In genomic region chr17:39951924-39952664, GRCh38 we compare ENCODE assay signal across 9 cellular contexts. TPM values are rescaled to one million over a fixed set of nuclear protein-coding genes. Genes with fewer than 3 reads are reported as not detected.
DNase-seq lines count a peak whose midpoint lies in the region; ATAC-seq and TF ChIP-seq lines count a peak whose summit lies in the region.
"Had no signal": no experiment of that assay in that cellular context is flagged by ENCODE, and none has a peak within 500 bp of the region (broad histone marks: within the 10 kb centered on the region; RNA-seq: fewer than 3 reads in every experiment).

No MANE protein-coding gene starts in this region.

- H3K27me3 ChIP-seq in SK-N-SH (ENCODE audit: insufficient read depth) (no peaks in the 10 kb centered on the region), iPS-20b (ENCODE audit: insufficient read depth, low read length) (peaks cover 10% of the 10 kb centered on the region; the same call in 1 of the 2 replicates), suprapubic skin (no peaks in the 10 kb centered on the region)

- whole genome bisulfite sequencing in SK-N-SH (ENCODE audit: low lambda C conversion rate) = 79% methylated on average over 18 of the region's 21 CpGs
- WGBS in suprapubic skin = 63% methylated on average over 8 of the region's 21 CpGs

- no peaks in the 10 kb centered on the region for H3K36me3 Mint-ChIP-seq in activated CD8-positive, alpha-beta T cell treated with anti-CD3 and anti-CD28 coated beads, Interleukin-2, amount 10 ng/mL, durations not matched to agents 7 days and 5 days (ENCODE audit: low read depth)

- peak overlapping the region; percentile 34; the same call in 1 of the 2 replicates for H3K9ac ChIP-seq in SK-N-SH
- H3K9ac ChIP-seq in iPS-20b (ENCODE audit: low read depth, low read length) = peak overlapping the region; percentile 29; the same call in 1 of the 2 replicates

- TF ChIP-seq RAD21 in SK-N-SH (IDR thresholded peaks at IDR 0.05; ENCODE audit: low read length) = no peak

- DNase-seq in SK-N-SH (no peak), suprapubic skin (ENCODE audit: low spot score in 2 of 2) (no peak), NCI-H1417 treated with DMSO at 0.1 percent for 48 hours (lab: John Stamatoyannopoulos, UW) (no peak), 8988T (no peak), NCI-H1694 (lab: John Stamatoyannopoulos, UW) (no peak)
- DNase-seq in activated CD8-positive, alpha-beta T cell treated with anti-CD3 and anti-CD28 coated beads, Interleukin-2, amount 10 ng/mL, durations not matched to agents 7 days and 5 days = no peak

- H3K4me1 Mint-ChIP-seq in activated CD8-positive, alpha-beta T cell treated with anti-CD3 and anti-CD28 coated beads, Interleukin-2, amount 10 ng/mL, durations not matched to agents 7 days and 5 days (ENCODE audit: low read depth) = peaks cover 36% of the 10 kb centered on the region

- peak overlapping the region; percentile 61 for H3K4me3 Mint-ChIP-seq in activated CD8-positive, alpha-beta T cell treated with anti-CD3 and anti-CD28 coated beads, Interleukin-2, amount 10 ng/mL, durations not matched to agents 7 days and 5 days

- H3K4me2 ChIP-seq in SK-N-SH = peak overlapping the region; percentile 66

- no peaks in the 10 kb centered on the region for H4K20me1 ChIP-seq in SK-N-SH (ENCODE audit: insufficient read depth)

- TF ChIP-seq POLR2A in suprapubic skin (IDR thresholded peaks at IDR 0.05) = no peak

- H3K9me3 Mint-ChIP-seq in activated CD8-positive, alpha-beta T cell treated with anti-CD3 and anti-CD28 coated beads, Interleukin-2, amount 10 ng/mL, durations not matched to agents 7 days and 5 days (ENCODE audit: insufficient read depth) = no peaks in the 10 kb centered on the region

- H3K4me3 ChIP-seq in SK-N-SH (ENCODE audit: low read depth in 2 of 2, low read length in 1 of 2) (peak overlapping the region; percentile 37 to 50), iPS-20b (ENCODE audit: low read length) (peak overlapping the region; percentile 65), suprapubic skin (peak overlapping the region; percentile 49)

- H3K27ac ChIP-seq in SK-N-SH (ENCODE audit: low read depth in 2 of 2, low read length in 1 of 2) (peak overlapping the region in 1 of 2 experiments; percentile 17; a peak in 1 of 4 replicates), iPS-20b (ENCODE audit: low read length) (no peak overlapping the region), suprapubic skin (no peak overlapping the region)

- ATAC-seq in SK-N-SH treated with all-trans-retinoic acid at 6 μM for 48 hours = no peak; the same call in 2 of the 3 replicates
- ATAC-seq in activated CD8-positive, alpha-beta T cell treated with anti-CD3 and anti-CD28 coated beads, Interleukin-2, amount 10 ng/mL, durations not matched to agents 7 days and 5 days = no peak

- TF ChIP-seq EP300 in SK-N-SH (IDR thresholded peaks at IDR 0.05; ENCODE audit: borderline replicate concordance in 1 of 2, low read depth in 1 of 2, low read length in 1 of 2) (no peak), suprapubic skin (IDR thresholded peaks at IDR 0.05) (no peak)

- H3K9me2 ChIP-seq in SK-N-SH = no peaks in the 10 kb centered on the region

- H3K4me1 ChIP-seq in SK-N-SH (ENCODE audit: control insufficient read depth in 1 of 2, insufficient read depth in 2 of 2, low read depth in 1 of 2, low read length in 1 of 2) (peaks cover 0 to 11% of the 10 kb centered on the region in 2 experiments; a peak in 1 of 4 replicates), iPS-20b (ENCODE audit: insufficient read depth, low read length) (peaks cover 8% of the 10 kb centered on the region; the same call in 1 of the 2 replicates), suprapubic skin (peaks cover 18% of the 10 kb centered on the region)

- no peaks in the 10 kb centered on the region for H3K36me3 ChIP-seq in SK-N-SH (replicated peaks in 1 of 2; ENCODE audit: control insufficient read depth in 1 of 2, insufficient read depth in 2 of 2, low read length in 1 of 2)
- H3K36me3 ChIP-seq in iPS-20b (ENCODE audit: insufficient read depth, low read depth, low read length) = no peaks in the 10 kb centered on the region
- H3K36me3 ChIP-seq in suprapubic skin = no peaks in the 10 kb centered on the region

- POLR2A ChIA-PET in SK-N-SH (lab: Yijun Ruan, JAX) = no interaction called here
- POLR2A ChIA-PET in activated CD8-positive, alpha-beta T cell treated with anti-CD3 and anti-CD28 coated beads, Interleukin-2, amount 10 ng/mL, durations not matched to agents 7 days and 5 days (lab: Charles Lee) = interaction anchor here (0.6 kb wide), 1 partner anchor 36 kb away, joined by 3 read pairs; no protein-coding TSS in a partner anchor

- H3K27ac Mint-ChIP-seq in activated CD8-positive, alpha-beta T cell treated with anti-CD3 and anti-CD28 coated beads, Interleukin-2, amount 10 ng/mL, durations not matched to agents 7 days and 5 days = no peak overlapping the region

- no peaks in the 10 kb centered on the region for H3K9me3 ChIP-seq in SK-N-SH
- no peaks in the 10 kb centered on the region for H3K9me3 ChIP-seq in iPS-20b (ENCODE audit: insufficient read depth, low read depth, low read length)
- H3K9me3 ChIP-seq in suprapubic skin = no peaks in the 10 kb centered on the region

- H2AFZ ChIP-seq in SK-N-SH (ENCODE audit: low read depth) = peak overlapping the region; percentile 84; the same call in 1 of the 2 replicates

- CTCF ChIA-PET in SK-N-SH (lab: Yijun Ruan, JAX) = interaction anchor here (1.2 to 3.5 kb wide), 3 partner anchors 12 to 123 kb away, joined by 3 to 13 read pairs (median 7); partner anchors contain the start of gene PSMD3
- CTCF ChIA-PET in activated CD8-positive, alpha-beta T cell treated with anti-CD3 and anti-CD28 coated beads, Interleukin-2, amount 10 ng/mL, durations not matched to agents 7 days and 5 days (lab: Charles Lee) = interaction anchor here (1.5 kb wide), 1 partner anchor 216 kb away, joined by 3 read pairs; no protein-coding TSS in a partner anchor

- peaks cover 2% of the 10 kb centered on the region for H3K27me3 Mint-ChIP-seq in activated CD8-positive, alpha-beta T cell treated with anti-CD3 and anti-CD28 coated beads, Interleukin-2, amount 10 ng/mL, durations not matched to agents 7 days and 5 days (ENCODE audit: low read depth)

- no peaks in the 10 kb centered on the region for H3K79me2 ChIP-seq in SK-N-SH (ENCODE audit: insufficient read depth)

- no peak for TF ChIP-seq CTCF in SK-N-SH (IDR thresholded peaks at IDR 0.05)
- TF ChIP-seq CTCF in suprapubic skin (IDR thresholded peaks at IDR 0.05) = no peak

- no peaks in the 10 kb centered on the region for H3F3A ChIP-seq in SK-N-SH (replicated peaks; ENCODE audit: insufficient read depth)

TF ChIP-seq in SK-N-SH, 30 proteins besides CTCF, POLR2A, EP300 and RAD21 (continues in another document):
- no peak for TF ChIP-seq EZH2phosphoT487 (IDR thresholded peaks at IDR 0.05; ENCODE audit: borderline replicate concordance, low read depth)

TF ChIP-seq in SK-N-SH treated with all-trans-retinoic acid at 6 μM for 48 hours, 23 proteins besides CTCF, POLR2A, EP300 and RAD21:
- TF ChIP-seq, protein P1, sequence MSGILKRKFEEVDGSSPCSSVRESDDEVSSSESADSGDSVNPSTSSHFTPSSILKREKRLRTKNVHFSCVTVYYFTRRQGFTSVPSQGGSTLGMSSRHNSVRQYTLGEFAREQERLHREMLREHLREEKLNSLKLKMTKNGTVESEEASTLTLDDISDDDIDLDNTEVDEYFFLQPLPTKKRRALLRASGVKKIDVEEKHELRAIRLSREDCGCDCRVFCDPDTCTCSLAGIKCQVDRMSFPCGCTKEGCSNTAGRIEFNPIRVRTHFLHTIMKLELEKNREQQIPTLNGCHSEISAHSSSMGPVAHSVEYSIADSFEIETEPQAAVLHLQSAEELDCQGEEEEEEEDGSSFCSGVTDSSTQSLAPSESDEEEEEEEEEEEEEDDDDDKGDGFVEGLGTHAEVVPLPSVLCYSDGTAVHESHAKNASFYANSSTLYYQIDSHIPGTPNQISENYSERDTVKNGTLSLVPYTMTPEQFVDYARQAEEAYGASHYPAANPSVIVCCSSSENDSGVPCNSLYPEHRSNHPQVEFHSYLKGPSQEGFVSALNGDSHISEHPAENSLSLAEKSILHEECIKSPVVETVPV (CRISPR knock-in tag; IDR thresholded peaks at IDR 0.05) = no peak
- TF ChIP-seq ZNF565 (CRISPR knock-in tag; conservative IDR thresholded peaks at IDR 0.05; ENCODE audit: low read depth) = no peak

RNA-seq across cellular contexts. Expression of gene GSDMA, which starts 10.7 kb away (rescaled TPM):
- not detected in 2 replicates for polyA plus RNA-seq in SK-N-SH (2012; rRNA removed)
- 0.01 and 0.03 TPM in 2 replicates for polyA plus RNA-seq in SK-N-SH (2012; cell fraction: cytosol; rRNA removed)
- polyA plus RNA-seq in SK-N-SH (2012; cell fraction: nucleus; rRNA removed) = not detected in 2 replicates
- total RNA-seq in activated CD8-positive, alpha-beta T cell treated with anti-CD3 and anti-CD28 coated beads, Interleukin-2, amount 10 ng/mL, durations not matched to agents 7 days and 5 days = 1 to 10 TPM; 3.3 to 4.5 TPM
- total RNA-seq in suprapubic skin = 100 to 1,000 TPM in 2 of 4 donors, 10 to 100 TPM in 2; 26.7 to 156 (median 105) TPM
- total RNA-seq: pulmonary artery endothelial cell had no signal

RNA-seq across cellular contexts. Expression of gene LRRC3C, which starts 24.6 kb away (rescaled TPM):
- not detected in 2 replicates for polyA plus RNA-seq in SK-N-SH (2012; rRNA removed)
- not detected in 2 replicates for polyA plus RNA-seq in SK-N-SH (2012; cell fraction: cytosol; rRNA removed)
- not detected in 2 replicates for polyA plus RNA-seq in SK-N-SH (2012; cell fraction: nucleus; rRNA removed)
- total RNA-seq in activated CD8-positive, alpha-beta T cell treated with anti-CD3 and anti-CD28 coated beads, Interleukin-2, amount 10 ng/mL, durations not matched to agents 7 days and 5 days = not detected
- total RNA-seq in suprapubic skin = 1 to 10 TPM in 2 of 4 donors, not detected in 2; 1.1 to 2.3 TPM
- total RNA-seq: pulmonary artery endothelial cell had no signal

RNA-seq across cellular contexts. Expression of gene ORMDL3, which starts 24.7 kb away (rescaled TPM):
- polyA plus RNA-seq in SK-N-SH (2012; rRNA removed) = 27.8 and 38.5 TPM in 2 replicates
- 28.1 and 30.4 TPM in 2 replicates for polyA plus RNA-seq in SK-N-SH (2012; cell fraction: cytosol; rRNA removed)
- polyA plus RNA-seq in SK-N-SH (2012; cell fraction: nucleus; rRNA removed) = 21.0 and 22.8 TPM in 2 replicates
- total RNA-seq in activated CD8-positive, alpha-beta T cell treated with anti-CD3 and anti-CD28 coated beads, Interleukin-2, amount 10 ng/mL, durations not matched to agents 7 days and 5 days = 100 to 1,000 TPM; 151 to 168 TPM
- 10 to 100 TPM; 57.7 to 91.3 (median 77.9) TPM for total RNA-seq in suprapubic skin

RNA-seq across cellular contexts. Expression of gene PSMD3, which starts 28.5 kb away (rescaled TPM):
- 87.6 and 104 TPM in 2 replicates for polyA plus RNA-seq in SK-N-SH (2012; rRNA removed)
- polyA plus RNA-seq in SK-N-SH (2012; cell fraction: cytosol; rRNA removed) = 57.9 and 80.3 TPM in 2 replicates
- polyA plus RNA-seq in SK-N-SH (2012; cell fraction: nucleus; rRNA removed) = 104 and 122 TPM in 2 replicates
- total RNA-seq in activated CD8-positive, alpha-beta T cell treated with anti-CD3 and anti-CD28 coated beads, Interleukin-2, amount 10 ng/mL, durations not matched to agents 7 days and 5 days = 100 to 1,000 TPM; 104 to 116 TPM
- 100 to 1,000 TPM in 2 of 4 donors, 10 to 100 TPM in 2; 82.8 to 118 (median 104) TPM for total RNA-seq in suprapubic skin

RNA-seq across cellular contexts. Expression of gene GSDMB, which starts 33.7 kb away (rescaled TPM):
- polyA plus RNA-seq in SK-N-SH (2012; rRNA removed) = 2.4 and 3.6 TPM in 2 replicates
- 0.43 and 0.53 TPM in 2 replicates for polyA plus RNA-seq in SK-N-SH (2012; cell fraction: cytosol; rRNA removed)
- 20.6 and 25.6 TPM in 2 replicates for polyA plus RNA-seq in SK-N-SH (2012; cell fraction: nucleus; rRNA removed)
- total RNA-seq in activated CD8-positive, alpha-beta T cell treated with anti-CD3 and anti-CD28 coated beads, Interleukin-2, amount 10 ng/mL, durations not matched to agents 7 days and 5 days = 10 to 100 TPM; 48.6 to 56.7 TPM
- total RNA-seq in suprapubic skin = 10 to 100 TPM in 2 of 4 donors, 1 to 10 TPM in 2; 5.4 to 76.6 (median 12.1) TPM

Comparison
In these comparisons a context has a peak if more than half of its experiments do, and no peak if none do; other contexts are left out.
1. RNA of gene GSDMA, which starts 10.7 kb away (total RNA-seq): 26.7 to 156 TPM in suprapubic skin; 3.3 to 4.5 TPM in activated CD8-positive, alpha-beta T cell treated with anti-CD3 and anti-CD28 coated beads, Interleukin-2, amount 10 ng/mL, durations not matched to agents 7 days and 5 days; every median in the first group is over 4 times any median in the second.
2. Peak in every context shown above with its lines, with median percentiles within 50 percentile points of each other: H3K4me3 ChIP-seq.